ENCODE assay signal across 19 cellular contexts in the genomic region with DNA sequence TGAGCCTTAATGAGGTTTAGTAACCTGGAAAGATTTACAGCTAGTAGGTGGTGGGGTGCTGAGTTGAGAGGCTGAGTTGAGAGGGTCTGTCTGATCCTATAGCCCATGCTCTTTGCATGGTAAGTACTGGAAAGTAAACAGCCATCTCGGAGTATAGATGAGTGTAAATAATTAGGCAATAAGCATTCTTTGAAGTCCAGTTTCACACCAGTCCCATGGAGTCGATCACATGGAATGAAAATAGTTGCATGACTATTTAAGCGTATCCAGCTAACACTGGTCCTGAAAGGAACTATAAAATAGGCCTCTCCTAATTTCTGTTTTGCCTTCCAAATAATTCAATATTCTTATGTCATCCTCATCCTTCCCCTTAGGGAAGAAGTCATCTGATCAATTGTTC. TPM values are rescaled to one million over a fixed set of nuclear protein-coding genes. Genes with fewer than 3 reads are reported as not detected.
"Had no signal": no experiment of that assay in that cellular context is flagged by ENCODE, and none has a peak within 500 bp of the region (broad histone marks: within the 10 kb centered on the region; RNA-seq: fewer than 3 reads in every experiment).

No MANE protein-coding gene starts in this region.

- DNase-seq: activated CD4-positive, alpha-beta memory T cell treated with anti-CD3 and anti-CD28 coated beads for 36 hours; activated effector memory CD4-positive, alpha-beta T cell treated with anti-CD3 and anti-CD28 coated beads, Interleukin-2, amount 50 U/mL, for 16 hours; activated T-cell treated with anti-CD3 and anti-CD28 coated beads, Interleukin-2, amount 50 U/mL, for 4 hours; amniotic stem cell; endodermal cell; esophagus squamous epithelium; heart left ventricle; left lung; thyroid gland; uterus had no signal

- H3K27ac ChIP-seq: esophagus squamous epithelium, foreskin keratinocyte, heart left ventricle, left lung, thyroid gland, uterus had no signal

- H3K27ac Mint-ChIP-seq: activated CD4-positive, alpha-beta memory T cell treated with anti-CD3 and anti-CD28 coated beads for 36 hours; activated naive CD4-positive, alpha-beta T cell treated with anti-CD3 and anti-CD28 coated beads, Interleukin-2, amount 50 U/mL, for 72 hours; brain; dendritic cell treated with granulocyte-macrophage colony-stimulating factor and Interleukin-4, amounts not matched to agents 40 ng/mL and 50 ng/mL, for 4 days; endodermal cell; neural progenitor cell; stimulated activated effector memory CD8-positive, alpha-beta T cell treated with anti-CD3 and anti-CD28 coated beads, Interleukin-12 subunit alpha, Interleukin-12 subunit beta, amount 100 ng/mL, for 72 hours had no signal

- H3K9me3 Mint-ChIP-seq: activated CD4-positive, alpha-beta memory T cell treated with anti-CD3 and anti-CD28 coated beads for 36 hours; activated naive CD4-positive, alpha-beta T cell treated with anti-CD3 and anti-CD28 coated beads, Interleukin-2, amount 50 U/mL, for 72 hours; activated T-cell treated with anti-CD3 and anti-CD28 coated beads, Interleukin-2, amount 50 U/mL, for 4 hours; brain; central memory CD8-positive, alpha-beta T cell; dendritic cell treated with granulocyte-macrophage colony-stimulating factor and Interleukin-4, amounts not matched to agents 40 ng/mL and 50 ng/mL, for 4 days; endodermal cell; memory B cell; stimulated activated effector memory CD8-positive, alpha-beta T cell treated with anti-CD3 and anti-CD28 coated beads, Interleukin-12 subunit alpha, Interleukin-12 subunit beta, amount 100 ng/mL, for 72 hours had no signal

- H3K9me3 ChIP-seq: esophagus squamous epithelium, heart left ventricle, left lung, thyroid gland, uterus had no signal

- H3K27me3 Mint-ChIP-seq: central memory CD8-positive, alpha-beta T cell; dendritic cell treated with granulocyte-macrophage colony-stimulating factor and Interleukin-4, amounts not matched to agents 40 ng/mL and 50 ng/mL, for 4 days had no signal

- H3K36me3 Mint-ChIP-seq: activated CD4-positive, alpha-beta memory T cell treated with anti-CD3 and anti-CD28 coated beads for 36 hours; activated naive CD4-positive, alpha-beta T cell treated with anti-CD3 and anti-CD28 coated beads, Interleukin-2, amount 50 U/mL, for 72 hours; brain; memory B cell; neural progenitor cell; stimulated activated effector memory CD8-positive, alpha-beta T cell treated with anti-CD3 and anti-CD28 coated beads, Interleukin-12 subunit alpha, Interleukin-12 subunit beta, amount 100 ng/mL, for 72 hours had no signal

- H3K4me3 ChIP-seq: esophagus squamous epithelium, heart left ventricle, left lung, neural progenitor cell, thyroid gland, uterus had no signal

- H3K4me2 ChIP-seq: neural progenitor cell had no signal

- H3K4me3 Mint-ChIP-seq: activated CD4-positive, alpha-beta memory T cell treated with anti-CD3 and anti-CD28 coated beads for 36 hours; activated T-cell treated with anti-CD3 and anti-CD28 coated beads, Interleukin-2, amount 50 U/mL, for 4 hours; brain; central memory CD8-positive, alpha-beta T cell; dendritic cell treated with granulocyte-macrophage colony-stimulating factor and Interleukin-4, amounts not matched to agents 40 ng/mL and 50 ng/mL, for 4 days; endodermal cell; memory B cell; neural progenitor cell; stimulated activated effector memory CD8-positive, alpha-beta T cell treated with anti-CD3 and anti-CD28 coated beads, Interleukin-12 subunit alpha, Interleukin-12 subunit beta, amount 100 ng/mL, for 72 hours had no signal

- H3K36me3 ChIP-seq: esophagus squamous epithelium, heart left ventricle, left lung, neural progenitor cell, thyroid gland, uterus had no signal

- H3K27me3 ChIP-seq: esophagus squamous epithelium, foreskin keratinocyte, heart left ventricle, left lung, neural progenitor cell, thyroid gland, uterus had no signal

- H3K4me1 Mint-ChIP-seq: central memory CD8-positive, alpha-beta T cell; stimulated activated effector memory CD8-positive, alpha-beta T cell treated with anti-CD3 and anti-CD28 coated beads, Interleukin-12 subunit alpha, Interleukin-12 subunit beta, amount 100 ng/mL, for 72 hours had no signal

- ATAC-seq: activated naive CD4-positive, alpha-beta T cell treated with anti-CD3 and anti-CD28 coated beads, Interleukin-2, amount 50 U/mL, for 72 hours; activated T-cell treated with anti-CD3 and anti-CD28 coated beads, Interleukin-2, amount 50 U/mL, for 4 hours; heart left ventricle; left lung; stimulated activated effector memory CD8-positive, alpha-beta T cell treated with anti-CD3 and anti-CD28 coated beads, Interleukin-12 subunit alpha, Interleukin-12 subunit beta, amount 100 ng/mL, for 72 hours had no signal

- H3K4me1 ChIP-seq: uterus had no signal

RNA-seq across cellular contexts. Expression of a gene that starts 6.5 kb away (rescaled TPM):
- total RNA-seq: T-helper 2 cell treated with Interferon-gamma antibody and Interleukin-4, amounts not matched to agents 100 ng/mL and 5 ng/mL, for 36 hours had no signal
